ENCODE assay signal across 40 cellular contexts in genomic region chr3:114270019-114270418, GRCh38. TPM values are rescaled to one million over a fixed set of nuclear protein-coding genes. Genes with fewer than 3 reads are reported as not detected.
"Had no signal": no experiment of that assay in that cellular context is flagged by ENCODE, and none has a peak within 500 bp of the region (broad histone marks: within the 10 kb centered on the region; RNA-seq: fewer than 3 reads in every experiment).

No MANE protein-coding gene starts in this region.

- H3K27me3 Mint-ChIP-seq: activated naive CD4-positive, alpha-beta T cell treated with anti-CD3 and anti-CD28 coated beads, Interleukin-2, amount 10 ng/mL, durations not matched to agents 7 days and 5 days; activated naive CD4-positive, alpha-beta T cell treated with anti-CD3 and anti-CD28 coated beads, Interleukin-2, amount 50 U/mL, for 24 hours; activated naive CD8-positive, alpha-beta T cell; activated naive CD8-positive, alpha-beta T cell treated with anti-CD3 and anti-CD28 coated beads for 36 hours; activated naive CD8-positive, alpha-beta T cell treated with anti-CD3 and anti-CD28 coated beads, Interleukin-2, amount 10 ng/mL, durations not matched to agents 7 days and 5 days; activated naive CD8-positive, alpha-beta T cell treated with anti-CD3 and anti-CD28 coated beads, Interleukin-2, amount 50 U/mL, for 24 hours; activated T-cell treated with anti-CD3 and anti-CD28 coated beads, Interleukin-2, amount 50 U/mL, for 24 hours; activated T-helper 17 cell treated with anti-CD3 and anti-CD28 coated beads, Interleukin-2, amount 50 U/mL, for 72 hours; brain; central memory CD8-positive, alpha-beta T cell had no signal

- ATAC-seq: activated naive CD4-positive, alpha-beta T cell treated with anti-CD3 and anti-CD28 coated beads, Interleukin-2, amount 50 U/mL, for 72 hours; activated naive CD8-positive, alpha-beta T cell treated with anti-CD3 and anti-CD28 coated beads, Interleukin-2, amount 50 U/mL, for 24 hours; activated T-cell treated with anti-CD3 and anti-CD28 coated beads, Interleukin-2, amount 50 U/mL, for 4 hours; activated T-cell treated with anti-CD3 and anti-CD28 coated beads, Interleukin-2, amount 50 U/mL, for 72 hours; activated T-helper 17 cell treated with anti-CD3 and anti-CD28 coated beads, Interleukin-2, amount 50 U/mL, for 72 hours; body of pancreas had no signal

- H3K27ac Mint-ChIP-seq: activated naive CD4-positive, alpha-beta T cell treated with anti-CD3 and anti-CD28 coated beads for 36 hours; activated naive CD4-positive, alpha-beta T cell treated with anti-CD3 and anti-CD28 coated beads, Interleukin-2, amount 10 ng/mL, durations not matched to agents 7 days and 5 days; activated naive CD4-positive, alpha-beta T cell treated with anti-CD3 and anti-CD28 coated beads, Interleukin-2, amount 50 U/mL, for 24 hours; activated naive CD4-positive, alpha-beta T cell treated with anti-CD3 and anti-CD28 coated beads, Interleukin-2, amount 50 U/mL, for 72 hours; activated naive CD8-positive, alpha-beta T cell; activated naive CD8-positive, alpha-beta T cell treated with anti-CD3 and anti-CD28 coated beads for 36 hours; activated naive CD8-positive, alpha-beta T cell treated with anti-CD3 and anti-CD28 coated beads, Interleukin-2, amount 10 ng/mL, durations not matched to agents 7 days and 5 days; activated naive CD8-positive, alpha-beta T cell treated with anti-CD3 and anti-CD28 coated beads, Interleukin-2, amount 50 U/mL, for 24 hours; activated T-cell treated with anti-CD3 and anti-CD28 coated beads, Interleukin-2, amount 50 U/mL, for 24 hours; activated T-cell treated with anti-CD3 and anti-CD28 coated beads, Interleukin-2, amount 50 U/mL, for 72 hours; activated T-helper 1 cell treated with anti-CD3 and anti-CD28 coated beads, Interleukin-12 subunit alpha, Interleukin-12 subunit beta, Interleukin-2, Interleukin-4 antibody, amounts not matched to agents 30 ng/mL and 10 ng/mL and 1 ng/mL, durations not matched to agents 14 hours and 24 hours and 36 hours; activated T-helper 17 cell treated with anti-CD3 and anti-CD28 coated beads, Interleukin-2, amount 50 U/mL, for 72 hours; activated T-helper 2 cell treated with anti-CD3 and anti-CD28 coated beads, Interferon-gamma antibody, Interleukin-2, Interleukin-4, amounts not matched to agents 10 μg/mL and 5 μg/mL and 100 μg/mL, durations not matched to agents 14 hours and 24 hours and 36 hours; brain had no signal

- H3K4me1 Mint-ChIP-seq: activated naive CD4-positive, alpha-beta T cell treated with anti-CD3 and anti-CD28 coated beads, Interleukin-2, amount 50 U/mL, for 24 hours; activated naive CD8-positive, alpha-beta T cell treated with anti-CD3 and anti-CD28 coated beads for 36 hours; activated T-helper 17 cell treated with anti-CD3 and anti-CD28 coated beads, Interleukin-2, amount 50 U/mL, for 72 hours; brain had no signal

- H3K4me3 Mint-ChIP-seq: activated naive CD4-positive, alpha-beta T cell treated with anti-CD3 and anti-CD28 coated beads for 36 hours; activated naive CD4-positive, alpha-beta T cell treated with anti-CD3 and anti-CD28 coated beads, Interleukin-2, amount 10 ng/mL, durations not matched to agents 7 days and 5 days; activated naive CD4-positive, alpha-beta T cell treated with anti-CD3 and anti-CD28 coated beads, Interleukin-2, amount 50 U/mL, for 24 hours; activated naive CD8-positive, alpha-beta T cell; activated naive CD8-positive, alpha-beta T cell treated with anti-CD3 and anti-CD28 coated beads for 36 hours; activated naive CD8-positive, alpha-beta T cell treated with anti-CD3 and anti-CD28 coated beads, Interleukin-2, amount 10 ng/mL, durations not matched to agents 7 days and 5 days; activated naive CD8-positive, alpha-beta T cell treated with anti-CD3 and anti-CD28 coated beads, Interleukin-2, amount 50 U/mL, for 24 hours; activated T-cell treated with anti-CD3 and anti-CD28 coated beads, Interleukin-2, amount 50 U/mL, for 24 hours; activated T-cell treated with anti-CD3 and anti-CD28 coated beads, Interleukin-2, amount 50 U/mL, for 4 hours; activated T-cell treated with anti-CD3 and anti-CD28 coated beads, Interleukin-2, amount 50 U/mL, for 72 hours; activated T-helper 1 cell treated with anti-CD3 and anti-CD28 coated beads, Interleukin-12 subunit alpha, Interleukin-12 subunit beta, Interleukin-2, Interleukin-4 antibody, amounts not matched to agents 30 ng/mL and 10 ng/mL and 1 ng/mL, durations not matched to agents 14 hours and 24 hours and 36 hours; activated T-helper 17 cell treated with anti-CD3 and anti-CD28 coated beads, Interleukin-2, amount 50 U/mL, for 72 hours; brain; central memory CD8-positive, alpha-beta T cell had no signal

- DNase-seq: activated effector memory CD4-positive, alpha-beta T cell treated with anti-CD3 and anti-CD28 coated beads, Interleukin-2, amount 50 U/mL, for 16 hours; activated effector memory CD4-positive, alpha-beta T cell treated with Interleukin-2 at 50 U/mL for 16 hours; activated gamma-delta T cell; activated gamma-delta T cell treated with Interleukin-2 at 50 U/mL for 16 hours; activated naive CD4-positive, alpha-beta T cell; activated naive CD4-positive, alpha-beta T cell treated with anti-CD3 and anti-CD28 coated beads for 36 hours; activated naive CD4-positive, alpha-beta T cell treated with anti-CD3 and anti-CD28 coated beads, Interleukin-2, amount 10 ng/mL, durations not matched to agents 7 days and 5 days; activated naive CD4-positive, alpha-beta T cell treated with anti-CD3 and anti-CD28 coated beads, Interleukin-2, amount 50 U/mL, for 16 hours; activated naive CD4-positive, alpha-beta T cell treated with Interleukin-2 at 50 U/mL for 16 hours; activated naive CD8-positive, alpha-beta T cell treated with anti-CD3 and anti-CD28 coated beads for 36 hours; activated naive CD8-positive, alpha-beta T cell treated with anti-CD3 and anti-CD28 coated beads, Interleukin-2, amount 10 ng/mL, durations not matched to agents 7 days and 5 days; activated naive CD8-positive, alpha-beta T cell treated with anti-CD3 and anti-CD28 coated beads, Interleukin-2, amount 50 U/mL, for 24 hours; activated T-cell treated with anti-CD3 and anti-CD28 coated beads, Interleukin-2, amount 50 U/mL, for 1 hour; activated T-cell treated with anti-CD3 and anti-CD28 coated beads, Interleukin-2, amount 50 U/mL, for 24 hours; activated T-cell treated with anti-CD3 and anti-CD28 coated beads, Interleukin-2, amount 50 U/mL, for 4 hours; activated T-cell treated with anti-CD3 and anti-CD28 coated beads, Interleukin-2, amount 50 U/mL, for 48 hours; activated T-cell treated with anti-CD3 and anti-CD28 coated beads, Interleukin-2, amount 50 U/mL, for 72 hours; adrenal gland; amniotic stem cell; amygdala; anterior cingulate cortex; aorta; body of pancreas; brain microvascular endothelial cell; caudate nucleus; central memory CD4-positive, alpha-beta T cell; cerebellar nuclear complex had no signal

- H3K36me3 Mint-ChIP-seq: activated naive CD4-positive, alpha-beta T cell treated with anti-CD3 and anti-CD28 coated beads, Interleukin-2, amount 10 ng/mL, durations not matched to agents 7 days and 5 days; brain had no signal

RNA-seq across cellular contexts. Expression of gene TIGIT, which starts 23.8 kb away (rescaled TPM):
- total RNA-seq: ascending aorta, astrocyte, body of pancreas, bronchial epithelial cell, cardiac muscle cell had no signal
- polyA plus RNA-seq: cardiac muscle cell had no signal

RNA-seq across cellular contexts. Expression of gene ZNF80, which starts 32.6 kb away (rescaled TPM):
- total RNA-seq: adrenal gland, astrocyte, body of pancreas, bronchial epithelial cell, cardiac muscle cell, cardiac septum had no signal
- polyA plus RNA-seq: aorta, cardiac muscle cell had no signal
